Comparison of ENCODE assay signal across 23 cellular contexts in genomic region chr18:9766076-9766481, GRCh38. TPM values are rescaled to one million over a fixed set of nuclear protein-coding genes. Genes with fewer than 3 reads are reported as not detected.
A peak's percentile ranks its signal among the peaks of the same experiment; 100 is the strongest.
DNase-seq lines count a peak whose midpoint lies in the region; ATAC-seq and TF ChIP-seq lines count a peak whose summit lies in the region.
"Had no signal": no experiment of that assay in that cellular context is flagged by ENCODE, and none has a peak within 500 bp of the region (broad histone marks: within the 10 kb centered on the region; RNA-seq: fewer than 3 reads in every experiment).

No MANE protein-coding gene starts in this region.

- H3K36me3 ChIP-seq in uterus (no peaks in the 10 kb centered on the region), mammary epithelial cell (ENCODE audit: insufficient read depth, low read length) (no peaks in the 10 kb centered on the region)
- H3K36me3 ChIP-seq: left ventricle myocardium inferior, pancreas had no signal

- no peak overlapping the region for H3K4me3 ChIP-seq in uterus
- no peak overlapping the region for H3K4me3 ChIP-seq in mammary epithelial cell (replicated peaks in 1 of 3; ENCODE audit: insufficient read depth in 1 of 3, low read depth in 2 of 3, low read length in 3 of 3)
- H3K4me3 ChIP-seq: left ventricle myocardium inferior, pancreas, skin epidermis had no signal

- CTCF ChIA-PET in mammary epithelial cell (lab: Charles Lee; ENCODE audit: low non-redundant PET): no interaction called here

- H3K4me3 Mint-ChIP-seq in memory B cell: no peak overlapping the region
- H3K4me3 Mint-ChIP-seq: activated CD8-positive, alpha-beta T cell treated with anti-CD3 and anti-CD28 coated beads for 36 hours; activated naive CD8-positive, alpha-beta T cell; activated T-cell treated with anti-CD3 and anti-CD28 coated beads, Interleukin-2, amount 50 U/mL, for 4 hours had no signal

- no peak for TF ChIP-seq CTCF in uterus (IDR thresholded peaks at IDR 0.05)
- TF ChIP-seq CTCF in mammary epithelial cell (conservative IDR thresholded peaks at IDR 0.05 in 1 of 2, IDR thresholded peaks at IDR 0.05 in 1 of 2; ENCODE audit: extremely low read depth in 1 of 2, insufficient read depth in 1 of 2, low read depth in 1 of 2, low read length in 2 of 2): no peak

- no peak overlapping the region for H2AFZ ChIP-seq in mammary epithelial cell (ENCODE audit: low read depth, low read length)

- H3K27ac Mint-ChIP-seq in memory B cell: peak overlapping the region; percentile 87
- H3K27ac Mint-ChIP-seq: activated CD8-positive, alpha-beta T cell treated with anti-CD3 and anti-CD28 coated beads for 36 hours; activated naive CD8-positive, alpha-beta T cell had no signal

- no TSS peak for BruUV-seq in mammary epithelial cell (replicated peaks; lab: Mats Ljungman, UMichigan)

- H3K4me1 ChIP-seq in uterus: peaks cover 2 to 6% of the 10 kb centered on the region in 2 donors
- H3K4me1 ChIP-seq in mammary epithelial cell (ENCODE audit: insufficient read depth, low read length): no peaks in the 10 kb centered on the region
- H3K4me1 ChIP-seq: pancreas had no signal

- H3K4me2 ChIP-seq in mammary epithelial cell (ENCODE audit: insufficient read depth, low read depth, low read length): no peak overlapping the region

- no peaks in the 10 kb centered on the region for H3K27me3 ChIP-seq in uterus
- H3K27me3 ChIP-seq in mammary epithelial cell (ENCODE audit: insufficient read depth, low read length): no peaks in the 10 kb centered on the region
- H3K27me3 ChIP-seq: brain microvascular endothelial cell, pancreas had no signal

- H3K27ac ChIP-seq in caudate nucleus (ENCODE audit: low read depth, low read length): no peak overlapping the region
- peak overlapping the region; percentile 17 to 62 for H3K27ac ChIP-seq in uterus
- H3K27ac ChIP-seq in mammary epithelial cell (ENCODE audit: insufficient read depth, low read depth, low read length): no peak overlapping the region
- H3K27ac ChIP-seq: brain microvascular endothelial cell, C4-2B, left ventricle myocardium inferior, pancreas had no signal

- no peaks in the 10 kb centered on the region for H3K27me3 Mint-ChIP-seq in memory B cell

- no peaks in the 10 kb centered on the region for H4K20me1 ChIP-seq in mammary epithelial cell (ENCODE audit: insufficient read depth, low read length)

- ATAC-seq in memory B cell (ENCODE audit: low read depth) (no peak), HG03159 (IDR thresholded peaks at IDR 0.05; ENCODE audit: unreplicated experiment) (no peak)
- ATAC-seq: activated CD8-positive, alpha-beta T cell treated with anti-CD3 and anti-CD28 coated beads for 36 hours; activated T-cell treated with anti-CD3 and anti-CD28 coated beads, Interleukin-2, amount 50 U/mL, for 4 hours; pancreas had no signal

- H3K9me3 ChIP-seq in uterus (no peaks in the 10 kb centered on the region), mammary epithelial cell (replicated peaks; ENCODE audit: insufficient read depth, low read length) (no peaks in the 10 kb centered on the region)
- H3K9me3 ChIP-seq: pancreas had no signal

- 77% methylated on average over 10 of the region's 11 CpGs for WGBS in mammary epithelial cell (ENCODE audit: low coverage, missing lambda C conversion rate)

- peaks cover 21% of the 10 kb centered on the region for H3K36me3 Mint-ChIP-seq in memory B cell
- H3K36me3 Mint-ChIP-seq: activated naive CD8-positive, alpha-beta T cell had no signal

- H3K79me2 ChIP-seq in mammary epithelial cell (ENCODE audit: insufficient read depth, low read length): peaks cover 5% of the 10 kb centered on the region

- H3K9me3 Mint-ChIP-seq in memory B cell: peaks cover 2% of the 10 kb centered on the region
- H3K9me3 Mint-ChIP-seq: activated CD8-positive, alpha-beta T cell treated with anti-CD3 and anti-CD28 coated beads for 36 hours; activated T-cell treated with anti-CD3 and anti-CD28 coated beads, Interleukin-2, amount 50 U/mL, for 4 hours had no signal

- in situ Hi-C loops in mammary epithelial cell (cut with MboI; ENCODE audit: low sequenced_read_pairs in 2 of 2): loop anchor here in 1 of 2 donors (25.0 kb wide), 1 partner anchor 746 kb away; no protein-coding TSS in a partner anchor

- peak; percentile 7 for DNase-seq in NCI-H2227 (lab: John Stamatoyannopoulos, UW; ENCODE audit: unreplicated experiment)
- no peak for DNase-seq in NCI-H2227 treated with DMSO at 0.1 percent for 48 hours (lab: John Stamatoyannopoulos, UW)
- DNase-seq in caudate nucleus (lab: John Stamatoyannopoulos, UW): peak in 38 of 61 donors; percentile 12 to 76 (median 38)
- DNase-seq in memory B cell (ENCODE audit: low spot score in 2 of 2): no peak
- no peak for DNase-seq in uterus
- DNase-seq in mammary epithelial cell: no peak
- no peak for DNase-seq in inferior parietal cortex (ENCODE audit: extremely low spot score)
- DNase-seq: activated CD4-positive, CD25-positive, alpha-beta regulatory T cell; activated CD8-positive, alpha-beta T cell treated with anti-CD3 and anti-CD28 coated beads for 36 hours; activated T-cell treated with anti-CD3 and anti-CD28 coated beads, Interleukin-2, amount 50 U/mL, for 4 hours; brain microvascular endothelial cell; DND-41; foreskin fibroblast; left ventricle myocardium inferior; NCI-H1048; NCI-H2081 treated with DMSO at 0.1 percent for 48 hours; pancreas; SHP77 treated with DMSO at 0.1 percent for 48 hours; stimulated activated CD4-positive, alpha-beta T cell treated with anti-CD3 and anti-CD28 coated beads, Interleukin-4, amount 100 ng/mL, for 24 hours had no signal

- peaks cover 32% of the 10 kb centered on the region for H3K4me1 Mint-ChIP-seq in memory B cell

- dilution Hi-C loops in mammary epithelial cell (cut with HindIII; ENCODE audit: low sequenced_read_pairs): no loop called here

- no peak for TF ChIP-seq POLR2A in uterus (IDR thresholded peaks at IDR 0.05)

- H3K9ac ChIP-seq in mammary epithelial cell (ENCODE audit: insufficient read depth, low read length): no peak overlapping the region

- intact Hi-C loops in uterus (cut with DNase I; ENCODE audit: low total_unique reads): no loop called here
- intact Hi-C loops in mammary epithelial cell (cut with micrococcal nuclease): no loop called here

RNA-seq across cellular contexts. Expression of gene RAB31, which starts 58.0 kb away (rescaled TPM):
- total RNA-seq in uterus: 10 to 100 TPM; 22.9 to 98.1 (median 34.3) TPM
- 10 to 100 TPM; 12.3 to 34.6 TPM for total RNA-seq in mammary epithelial cell
- polyA plus RNA-seq in mammary epithelial cell: 22.6 TPM
- 78.6 TPM for polyA minus RNA-seq in mammary epithelial cell

Comparison
In these comparisons a context has a peak if more than half of its experiments do, and no peak if none do; other contexts are left out.
1. DNase-seq: peak in NCI-H2227 (single experiment) and caudate nucleus (38 of 61); none in NCI-H2227 treated with DMSO at 0.1 percent for 48 hours (single experiment), memory B cell (0 of 2), uterus (0 of 2), mammary epithelial cell (single experiment) and inferior parietal cortex (single experiment).
2. H3K27ac ChIP-seq: peak in uterus (2 of 2); none in caudate nucleus (single experiment) and mammary epithelial cell (single experiment).